ENCODE assay signal across 22 cellular contexts in genomic region chr16:56350491-56351405, GRCh38.
DNase-seq lines count a peak whose midpoint lies in the region; ATAC-seq and TF ChIP-seq lines count a peak whose summit lies in the region.
"Had no signal": no experiment of that assay in that cellular context is flagged by ENCODE, and none has a peak within 500 bp of the region (broad histone marks: within the 10 kb centered on the region; RNA-seq: fewer than 3 reads in every experiment).

No MANE protein-coding gene starts in this region.

- H3K4me1 ChIP-seq in foreskin keratinocyte, result no peaks in the 10 kb centered on the region
- no peaks in the 10 kb centered on the region for H3K4me1 ChIP-seq in CD8-positive, alpha-beta T cell (ENCODE audit: insufficient read depth, low read length)
- H3K4me1 ChIP-seq: upper lobe of left lung had no signal

- H3K36me3 ChIP-seq in CD8-positive, alpha-beta T cell (ENCODE audit: insufficient read depth, low read length), result no peaks in the 10 kb centered on the region
- H3K36me3 ChIP-seq: upper lobe of left lung had no signal

- H3K27me3 ChIP-seq in foreskin keratinocyte, result peaks cover 13% of the 10 kb centered on the region
- no peaks in the 10 kb centered on the region for H3K27me3 ChIP-seq in CD8-positive, alpha-beta T cell (ENCODE audit: insufficient read depth, low read length)
- H3K27me3 ChIP-seq: hepatocyte, upper lobe of left lung had no signal

- H3K4me3 Mint-ChIP-seq in CD8-positive, alpha-beta T cell, result no peak overlapping the region
- H3K4me3 Mint-ChIP-seq: activated CD4-positive, alpha-beta T cell treated with anti-CD3 and anti-CD28 coated beads for 36 hours; activated T-cell treated with anti-CD3 and anti-CD28 coated beads, Interleukin-2, amount 50 U/mL, for 24 hours; endodermal cell; HFFc6 had no signal

- CTCF ChIA-PET in RWPE1 (lab: Yijun Ruan, JAX), result no interaction called here
- CTCF ChIA-PET in CD8-positive, alpha-beta T cell (lab: Charles Lee), result no interaction called here

- no peak overlapping the region for H3K27ac Mint-ChIP-seq in CD8-positive, alpha-beta T cell
- H3K27ac Mint-ChIP-seq: activated CD4-positive, alpha-beta T cell treated with anti-CD3 and anti-CD28 coated beads for 36 hours; activated T-cell treated with anti-CD3 and anti-CD28 coated beads, Interleukin-2, amount 50 U/mL, for 24 hours; endodermal cell; HFFc6 had no signal

- peak; percentile 20 for ATAC-seq in foreskin keratinocyte
- ATAC-seq in CD8-positive, alpha-beta T cell, result no peak
- ATAC-seq: activated CD4-positive, alpha-beta T cell treated with anti-CD3 and anti-CD28 coated beads for 36 hours; esophagus mucosa; SK-N-SH treated with all-trans-retinoic acid at 6 μM for 48 hours had no signal

- H3K4me3 ChIP-seq in CD8-positive, alpha-beta T cell (ENCODE audit: low read depth, low read length), result no peak overlapping the region
- H3K4me3 ChIP-seq: hepatocyte, upper lobe of left lung had no signal

- TF ChIP-seq CTCF in foreskin keratinocyte (conservative IDR thresholded peaks at IDR 0.05) (no peak), RWPE1 (conservative IDR thresholded peaks at IDR 0.05; ENCODE audit: low read depth) (no peak)
- TF ChIP-seq CTCF in CD8-positive, alpha-beta T cell (IDR thresholded peaks at IDR 0.05), result no peak

- H3K4me1 Mint-ChIP-seq in CD8-positive, alpha-beta T cell (ENCODE audit: low read depth), result no peaks in the 10 kb centered on the region
- H3K4me1 Mint-ChIP-seq: activated CD4-positive, alpha-beta T cell treated with anti-CD3 and anti-CD28 coated beads for 36 hours; naive B cell had no signal

- DNase-seq in G401 (ENCODE audit: low spot score) (peak; percentile 78), RKO (ENCODE audit: low spot score) (peak; percentile 22), foreskin keratinocyte (no peak), posterior vena cava (ENCODE audit: low spot score) (peak; percentile 74), RWPE1 (ENCODE audit: low spot score) (no peak)
- DNase-seq in activated CD4-positive, CD25-positive, alpha-beta regulatory T cell (lab: John Stamatoyannopoulos, UW), result no peak
- no peak for DNase-seq in CD8-positive, alpha-beta T cell
- DNase-seq: activated CD4-positive, alpha-beta T cell treated with anti-CD3 and anti-CD28 coated beads for 36 hours; activated CD8-positive, alpha-beta memory T cell treated with anti-CD3 and anti-CD28 coated beads for 24 hours; activated T-cell treated with anti-CD3 and anti-CD28 coated beads, Interleukin-2, amount 50 U/mL, for 24 hours; foreskin fibroblast; HFFc6; naive B cell; occipital lobe; retina; stimulated activated CD4-positive, alpha-beta T cell treated with anti-CD3 and anti-CD28 coated beads, Interleukin-2, amount 100 ng/mL, for 48 hours; T-helper 2 cell had no signal

- intact Hi-C loops in posterior vena cava (cut with DNase I), result no loop called here
- intact Hi-C loops in CD8-positive, alpha-beta T cell (cut with DNase I, micrococcal nuclease), result no loop called here

- no peaks in the 10 kb centered on the region for H3K27me3 Mint-ChIP-seq in CD8-positive, alpha-beta T cell (ENCODE audit: low read depth)
- H3K27me3 Mint-ChIP-seq: activated CD4-positive, alpha-beta T cell treated with anti-CD3 and anti-CD28 coated beads for 36 hours; activated T-cell treated with anti-CD3 and anti-CD28 coated beads, Interleukin-2, amount 50 U/mL, for 24 hours had no signal

- no peaks in the 10 kb centered on the region for H3K36me3 Mint-ChIP-seq in CD8-positive, alpha-beta T cell
- H3K36me3 Mint-ChIP-seq: naive B cell had no signal

- in situ Hi-C loops in G401 (cut with HindIII; ENCODE audit: low sequenced_read_pairs), result no loop called here

- no peaks in the 10 kb centered on the region for H3K9me3 ChIP-seq in CD8-positive, alpha-beta T cell (ENCODE audit: low read length)
- H3K9me3 ChIP-seq: upper lobe of left lung had no signal

- no peaks in the 10 kb centered on the region for H3K9me3 Mint-ChIP-seq in CD8-positive, alpha-beta T cell
- H3K9me3 Mint-ChIP-seq: activated T-cell treated with anti-CD3 and anti-CD28 coated beads, Interleukin-2, amount 50 U/mL, for 24 hours; endodermal cell; HFFc6; naive B cell had no signal

- POLR2A ChIA-PET in RWPE1 (lab: Yijun Ruan, JAX; ENCODE audit: low non-redundant PET), result no interaction called here
- POLR2A ChIA-PET in CD8-positive, alpha-beta T cell (lab: Charles Lee), result no interaction called here

- H3K27ac ChIP-seq in foreskin keratinocyte (no peak overlapping the region), RWPE1 (no peak overlapping the region)
- no peak overlapping the region for H3K27ac ChIP-seq in CD8-positive, alpha-beta T cell (ENCODE audit: low read depth, low read length)
- H3K27ac ChIP-seq: hepatocyte, upper lobe of left lung had no signal

Comparison
In these comparisons a context has a peak if more than half of its experiments do, and no peak if none do; other contexts are left out.
1. DNase-seq: peak in G401 (single experiment), RKO (single experiment) and posterior vena cava (single experiment); none in foreskin keratinocyte (0 of 2), RWPE1 (single experiment), activated CD4-positive, CD25-positive, alpha-beta regulatory T cell (0 of 4) and CD8-positive, alpha-beta T cell (0 of 7).